Comparison of ENCODE assay signal across 8 cellular contexts in the genomic region with DNA sequence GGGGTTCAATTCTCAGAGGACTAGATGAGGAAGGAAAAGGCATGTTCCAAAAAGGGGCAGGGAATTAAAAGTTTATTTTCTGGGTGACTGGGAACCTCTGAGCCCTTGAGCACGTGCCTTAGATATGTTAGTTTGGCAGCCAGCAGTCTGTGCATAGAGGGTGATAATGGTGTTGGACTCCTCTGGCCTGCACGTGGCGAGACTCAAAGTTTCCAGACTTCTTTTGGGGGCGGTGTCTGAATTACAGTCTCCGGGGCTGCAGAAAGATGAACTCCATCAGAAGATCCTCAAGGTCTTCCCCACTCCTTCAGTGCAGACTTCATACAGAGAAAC. TPM values are rescaled to one million over a fixed set of nuclear protein-coding genes. Genes with fewer than 3 reads are reported as not detected.
A peak's percentile ranks its signal among the peaks of the same experiment; 100 is the strongest.
DNase-seq lines count a peak whose midpoint lies in the region; ATAC-seq and TF ChIP-seq lines count a peak whose summit lies in the region.

No MANE protein-coding gene starts in this region.

- peaks cover 11% of the 10 kb centered on the region for H3K27me3 Mint-ChIP-seq in WTC11 (ENCODE audit: low read depth)

- no peaks in the 10 kb centered on the region for H3K9me3 ChIP-seq in gastroesophageal sphincter
- no peaks in the 10 kb centered on the region for H3K9me3 ChIP-seq in psoas muscle

- ATAC-seq in WTC11 (no peak), gastroesophageal sphincter (no peak), psoas muscle (peak in 1 of 4 donors; percentile 5), HG03520 (IDR thresholded peaks at IDR 0.05; ENCODE audit: unreplicated experiment) (no peak)

- H3K27me3 ChIP-seq in gastroesophageal sphincter (no peaks in the 10 kb centered on the region), psoas muscle (ENCODE audit: insufficient read depth in 3 of 3, low read length in 2 of 3) (no peaks in the 10 kb centered on the region)

- no peaks in the 10 kb centered on the region for H3K9me3 Mint-ChIP-seq in WTC11

- TF ChIP-seq EP300 in gastroesophageal sphincter (IDR thresholded peaks at IDR 0.05): no peak

- POLR2A ChIA-PET in WTC11 (lab: Charles Lee): interaction anchor here (0.6 to 3.7 kb wide), 3 partner anchors 62 to 158 kb away, joined by 3 to 12 read pairs (median 4); no protein-coding TSS in a partner anchor

- intact Hi-C loops in psoas muscle (cut with DNase I): loop anchor here (5.0 to 10.0 kb wide), 2 partner anchors 95 to 152 kb away; no protein-coding TSS in a partner anchor

- WGBS in gastroesophageal sphincter (ENCODE audit: low coverage in 1 of 2), 2 donors: 10% methylated on average over 1 of the region's 5 CpGs; no CpG with 5 or more reads in 1 of the 2 donors
- 3 to 11% (median 7%) methylated on average over 5 of the region's 5 CpGs for WGBS in psoas muscle, 3 donors

- peak overlapping the region; percentile 73 for H3K27ac Mint-ChIP-seq in WTC11

- CTCF ChIA-PET in WTC11 (lab: Charles Lee): interaction anchor here (0.6 to 5.2 kb wide), 10 partner anchors 8 to 400 kb away, joined by 3 to 38 read pairs (median 5); no protein-coding TSS in a partner anchor

- H3K4me1 ChIP-seq in gastroesophageal sphincter (peaks cover 0 to 42% (median 0%) of the 10 kb centered on the region in 3 donors), psoas muscle (peaks cover 24% of the 10 kb centered on the region)

- H3K36me3 Mint-ChIP-seq in WTC11: no peaks in the 10 kb centered on the region

- TF ChIP-seq POLR2A in gastroesophageal sphincter (IDR thresholded peaks at IDR 0.05): no peak

- TF ChIP-seq CTCF in WTC11 (IDR thresholded peaks at IDR 0.05) (no peak), gastroesophageal sphincter (IDR thresholded peaks at IDR 0.05) (no peak), psoas muscle (IDR thresholded peaks at IDR 0.05) (no peak)

- no peaks in the 10 kb centered on the region for H3K36me3 ChIP-seq in gastroesophageal sphincter
- no peaks in the 10 kb centered on the region for H3K36me3 ChIP-seq in psoas muscle (ENCODE audit: insufficient read depth in 1 of 2, low read depth in 1 of 2)

- H3K4me3 ChIP-seq in gastroesophageal sphincter (peak overlapping the region; percentile 37 to 79), psoas muscle (peak overlapping the region; percentile 81)

- H3K27ac ChIP-seq in gastroesophageal sphincter (peak overlapping the region in 3 of 4 donors; percentile 71 to 84 (median 76)), psoas muscle (peak overlapping the region; percentile 50)

- peak; percentile 32 for DNase-seq in activated CD4-positive, alpha-beta T cell treated with anti-CD3 and anti-CD28 coated beads for 48 hours
- DNase-seq in activated CD4-positive, alpha-beta T cell treated with anti-CD3 and anti-CD28 coated beads for 1 hour: no peak
- DNase-seq in WTC11 (ENCODE audit: low spot score): no peak
- peak in 1 of 2 donors; percentile 18 for DNase-seq in psoas muscle
- DNase-seq in GM19238 (ENCODE audit: insufficient read length, low spot score): no peak
- DNase-seq in effector CD8-positive, alpha-beta T cell (lab: John Stamatoyannopoulos, UW): no peak

- H3K4me3 Mint-ChIP-seq in WTC11: peak overlapping the region; percentile 82

- peaks cover 41% of the 10 kb centered on the region for H3K4me1 Mint-ChIP-seq in WTC11

TF ChIP-seq in WTC11, 78 proteins besides CTCF, POLR2A, EP300 and RAD21:
- TF ChIP-seq SP1 (CRISPR knock-in tag; conservative IDR thresholded peaks at IDR 0.05) (no peak), CREM (CRISPR knock-in tag; IDR thresholded peaks at IDR 0.05) (no peak), SMAD4 (CRISPR knock-in tag; IDR thresholded peaks at IDR 0.05) (no peak)
- TF ChIP-seq, protein P1, sequence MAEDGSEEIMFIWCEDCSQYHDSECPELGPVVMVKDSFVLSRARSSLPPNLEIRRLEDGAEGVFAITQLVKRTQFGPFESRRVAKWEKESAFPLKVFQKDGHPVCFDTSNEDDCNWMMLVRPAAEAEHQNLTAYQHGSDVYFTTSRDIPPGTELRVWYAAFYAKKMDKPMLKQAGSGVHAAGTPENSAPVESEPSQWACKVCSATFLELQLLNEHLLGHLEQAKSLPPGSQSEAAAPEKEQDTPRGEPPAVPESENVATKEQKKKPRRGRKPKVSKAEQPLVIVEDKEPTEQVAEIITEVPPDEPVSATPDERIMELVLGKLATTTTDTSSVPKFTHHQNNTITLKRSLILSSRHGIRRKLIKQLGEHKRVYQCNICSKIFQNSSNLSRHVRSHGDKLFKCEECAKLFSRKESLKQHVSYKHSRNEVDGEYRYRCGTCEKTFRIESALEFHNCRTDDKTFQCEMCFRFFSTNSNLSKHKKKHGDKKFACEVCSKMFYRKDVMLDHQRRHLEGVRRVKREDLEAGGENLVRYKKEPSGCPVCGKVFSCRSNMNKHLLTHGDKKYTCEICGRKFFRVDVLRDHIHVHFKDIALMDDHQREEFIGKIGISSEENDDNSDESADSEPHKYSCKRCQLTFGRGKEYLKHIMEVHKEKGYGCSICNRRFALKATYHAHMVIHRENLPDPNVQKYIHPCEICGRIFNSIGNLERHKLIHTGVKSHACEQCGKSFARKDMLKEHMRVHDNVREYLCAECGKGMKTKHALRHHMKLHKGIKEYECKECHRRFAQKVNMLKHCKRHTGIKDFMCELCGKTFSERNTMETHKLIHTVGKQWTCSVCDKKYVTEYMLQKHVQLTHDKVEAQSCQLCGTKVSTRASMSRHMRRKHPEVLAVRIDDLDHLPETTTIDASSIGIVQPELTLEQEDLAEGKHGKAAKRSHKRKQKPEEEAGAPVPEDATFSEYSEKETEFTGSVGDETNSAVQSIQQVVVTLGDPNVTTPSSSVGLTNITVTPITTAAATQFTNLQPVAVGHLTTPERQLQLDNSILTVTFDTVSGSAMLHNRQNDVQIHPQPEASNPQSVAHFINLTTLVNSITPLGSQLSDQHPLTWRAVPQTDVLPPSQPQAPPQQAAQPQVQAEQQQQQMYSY (CRISPR knock-in tag; IDR thresholded peaks at IDR 0.05): 0 out of 2 replicates have a peak, but pooled peaks have one; percentile 33

RNA-seq across cellular contexts. Expression of gene ZNRF3, which starts 0.9 kb away (rescaled TPM):
- total RNA-seq in WTC11 (2021): 20.6 to 25.4 TPM (median 21.6 TPM) in 3 replicates
- 10 to 100 TPM; 14.8 to 27.7 (median 19.8) TPM for total RNA-seq in gastroesophageal sphincter
- 1 to 10 TPM; 4.9 to 8.5 (median 7.4) TPM for total RNA-seq in psoas muscle
- 1 to 10 TPM; 2.2 to 4.8 (median 2.4) TPM for polyA plus RNA-seq in psoas muscle
